8 cellular contexts compared by ENCODE assay signal in genomic region chr16:3171181-3171854, GRCh38.
DNase-seq lines count a peak whose midpoint lies in the region.

No MANE protein-coding gene starts in this region.

- peak; percentile 47 for DNase-seq in stimulated activated CD4-positive, alpha-beta T cell treated with anti-CD3 and anti-CD28 coated beads, Interleukin-12 subunit alpha, Interleukin-12 subunit beta, amount 100 ng/mL, for 4 hours
- DNase-seq in stimulated activated CD4-positive, alpha-beta T cell treated with anti-CD3 and anti-CD28 coated beads, Interleukin-2, amount 100 ng/mL, for 48 hours: no peak
- peak; percentile 54 to 63 for DNase-seq in activated CD4-positive, alpha-beta T cell treated with anti-CD3 and anti-CD28 coated beads, Interleukin-2, amount 50 U/mL, for 48 hours
- DNase-seq in iPS DF 6.9 (ENCODE audit: low read depth, low spot score): no peak
- peak; percentile 34 for DNase-seq in stimulated activated naive CD4-positive, alpha-beta T cell treated with Interleukin-2 at 50 U/mL for 16 hours (lab: John Stamatoyannopoulos, UW)
- DNase-seq in globus pallidus (ENCODE audit: low spot score): no peak
- DNase-seq in NCI-H1694 treated with DMSO at 0.1 percent for 48 hours (lab: John Stamatoyannopoulos, UW): no peak
- no peak for DNase-seq in NCI-H1417 (lab: John Stamatoyannopoulos, UW)

- no peaks in the 10 kb centered on the region for H3K9me3 ChIP-seq in iPS DF 6.9 (ENCODE audit: control insufficient read depth, insufficient read depth, low read length)

- no peak overlapping the region for H3K27ac ChIP-seq in iPS DF 6.9 (ENCODE audit: low read length)

- H3K27me3 ChIP-seq in iPS DF 6.9 (ENCODE audit: control insufficient read depth, insufficient read depth, low read length): no peaks in the 10 kb centered on the region

- no CpG with 5 or more reads among the region's 35 CpGs for whole genome bisulfite sequencing in iPS DF 6.9 (ENCODE audit: insufficient coverage, insufficient read length)

- no peaks in the 10 kb centered on the region for H3K4me1 ChIP-seq in iPS DF 6.9 (ENCODE audit: control insufficient read depth, insufficient read depth, low read length)

- no peaks in the 10 kb centered on the region for H3K36me3 ChIP-seq in iPS DF 6.9 (ENCODE audit: control insufficient read depth, insufficient read depth, low read length)

- peak overlapping the region; percentile 39; the same call in 1 of the 2 replicates for H3K4me3 ChIP-seq in iPS DF 6.9 (ENCODE audit: low read length)

Comparison
In these comparisons a context has a peak if more than half of its experiments do, and no peak if none do; other contexts are left out.
1. DNase-seq: peak in stimulated activated CD4-positive, alpha-beta T cell treated with anti-CD3 and anti-CD28 coated beads, Interleukin-12 subunit alpha, Interleukin-12 subunit beta, amount 100 ng/mL, for 4 hours (single experiment), activated CD4-positive, alpha-beta T cell treated with anti-CD3 and anti-CD28 coated beads, Interleukin-2, amount 50 U/mL, for 48 hours (2 of 2) and stimulated activated naive CD4-positive, alpha-beta T cell treated with Interleukin-2 at 50 U/mL for 16 hours (single experiment); none in stimulated activated CD4-positive, alpha-beta T cell treated with anti-CD3 and anti-CD28 coated beads, Interleukin-2, amount 100 ng/mL, for 48 hours (0 of 2), iPS DF 6.9 (single experiment), globus pallidus (single experiment), NCI-H1694 treated with DMSO at 0.1 percent for 48 hours (single experiment) and NCI-H1417 (0 of 3).